ENCODE assay signal across 8 cellular contexts in genomic region chr22:37848587-37849088, GRCh38. TPM values are rescaled to one million over a fixed set of nuclear protein-coding genes. Genes with fewer than 3 reads are reported as not detected.
A peak's percentile ranks its signal among the peaks of the same experiment; 100 is the strongest.
DNase-seq lines count a peak whose midpoint lies in the region; ATAC-seq lines count a peak whose summit lies in the region.

No MANE protein-coding gene starts in this region.

- WGBS in mesendoderm (ENCODE audit: extremely low coverage, insufficient coverage, low lambda C conversion rate), result no CpG with 5 or more reads among the region's 27 CpGs
- 19% methylated on average over 27 of the region's 27 CpGs for WGBS in urinary bladder

- H3K23ac ChIP-seq in mesendoderm (ENCODE audit: low read length), result no peak overlapping the region

- no peak overlapping the region for H4K8ac ChIP-seq in mesendoderm (ENCODE audit: low read depth, low read length)

- no peak for ATAC-seq in central memory CD8-positive, alpha-beta T cell (replicated peaks; ENCODE audit: extremely low read depth, poor library complexity, severe bottlenecking)
- no peak for ATAC-seq in HG03097 (IDR thresholded peaks at IDR 0.05; ENCODE audit: low FRiP score, unreplicated experiment)
- no peak for ATAC-seq in activated CD4-positive, CD25-positive, alpha-beta regulatory T cell treated with anti-CD3 and anti-CD28 coated beads, Interleukin-2, amount 50 U/mL, for 24 hours

- peak overlapping the region; percentile 85 for H3K9ac ChIP-seq in mesendoderm (ENCODE audit: low read length)

- no peak overlapping the region for H2BK120ac ChIP-seq in mesendoderm (ENCODE audit: low read depth, low read length)

- peak overlapping the region; percentile 99 for H3K27ac Mint-ChIP-seq in central memory CD8-positive, alpha-beta T cell (ENCODE audit: low read depth)

- peak overlapping the region; percentile 54 for H3K56ac ChIP-seq in mesendoderm (ENCODE audit: low read length)

- no peak overlapping the region for H2BK15ac ChIP-seq in mesendoderm (replicated peaks; ENCODE audit: low read depth)

- H3K79me2 ChIP-seq in mesendoderm (ENCODE audit: control insufficient read depth, insufficient read depth, low read length), result peaks cover 29% of the 10 kb centered on the region

- H4K5ac ChIP-seq in mesendoderm (ENCODE audit: low read length), result no peak overlapping the region

- no peak overlapping the region for H2BK5ac ChIP-seq in mesendoderm (ENCODE audit: low read length)

- peaks cover 10% of the 10 kb centered on the region for H3K36me3 ChIP-seq in mesendoderm (ENCODE audit: control insufficient read depth, insufficient read depth, low read length)
- H3K36me3 ChIP-seq in urinary bladder (ENCODE audit: insufficient read depth), result no peaks in the 10 kb centered on the region

- no peaks in the 10 kb centered on the region for H3K27me3 Mint-ChIP-seq in central memory CD8-positive, alpha-beta T cell

- peak overlapping the region; percentile 6 for H3K4me2 ChIP-seq in mesendoderm (ENCODE audit: low read length)

- DNase-seq in DMS 273 (lab: John Stamatoyannopoulos, UW; ENCODE audit: unreplicated experiment) (peak; percentile 62), DMS 273 treated with DMSO at 0.1 percent for 48 hours (lab: John Stamatoyannopoulos, UW) (no peak), OCI-M1 (lab: John Stamatoyannopoulos, UW) (peak; percentile 72), mesendoderm (peak; percentile 47)
- DNase-seq in central memory CD8-positive, alpha-beta T cell (ENCODE audit: low spot score in 2 of 2), result no peak

- H3K4me3 ChIP-seq in mesendoderm (ENCODE audit: low read length) (peak overlapping the region; percentile 11), urinary bladder (ENCODE audit: low read depth, low read length) (peak overlapping the region; percentile 57)

- no peaks in the 10 kb centered on the region for H3K9me3 Mint-ChIP-seq in central memory CD8-positive, alpha-beta T cell

- H2AK5ac ChIP-seq in mesendoderm (ENCODE audit: low read length), result no peak overlapping the region

- peaks cover 44% of the 10 kb centered on the region for H3K4me1 Mint-ChIP-seq in central memory CD8-positive, alpha-beta T cell

- H3K4me1 ChIP-seq in mesendoderm (ENCODE audit: control insufficient read depth, low read depth, low read length) (no peaks in the 10 kb centered on the region), urinary bladder (ENCODE audit: insufficient read depth) (no peaks in the 10 kb centered on the region)

- peaks cover 23% of the 10 kb centered on the region for H3K79me1 ChIP-seq in mesendoderm (ENCODE audit: low read length)

- H3K4ac ChIP-seq in mesendoderm (ENCODE audit: low read depth, low read length), result peak overlapping the region; percentile 75

- H3K36me3 Mint-ChIP-seq in central memory CD8-positive, alpha-beta T cell (ENCODE audit: insufficient read depth), result peaks cover 37% of the 10 kb centered on the region

- no peak overlapping the region for H3K18ac ChIP-seq in mesendoderm (ENCODE audit: low read length)

- H3K27ac ChIP-seq in mesendoderm (ENCODE audit: low read depth, low read length), result peak overlapping the region; percentile 46
- no peak overlapping the region for H3K27ac ChIP-seq in urinary bladder (ENCODE audit: low read depth)

- no peaks in the 10 kb centered on the region for H3K27me3 ChIP-seq in mesendoderm (ENCODE audit: insufficient read depth, low read length, poor library complexity)

- peak overlapping the region; percentile 88 for H3K4me3 Mint-ChIP-seq in central memory CD8-positive, alpha-beta T cell

RNA-seq across cellular contexts. Expression of gene EIF3L, which starts 0.6 kb away (rescaled TPM):
- polyA plus RNA-seq in mesendoderm (2013, experiment 1 of 2), result 600 TPM
- 594 TPM for polyA plus RNA-seq in mesendoderm (2013, experiment 2 of 2)
- 398 TPM for total RNA-seq in urinary bladder
- polyA plus RNA-seq in urinary bladder, result 404 TPM

RNA-seq across cellular contexts. Expression of gene ANKRD54, which starts 4.5 kb away (rescaled TPM):
- 8.0 TPM for polyA plus RNA-seq in mesendoderm (2013, experiment 1 of 2)
- polyA plus RNA-seq in mesendoderm (2013, experiment 2 of 2), result 9.1 TPM
- 8.5 TPM for total RNA-seq in urinary bladder
- 26.2 TPM for polyA plus RNA-seq in urinary bladder

RNA-seq across cellular contexts. Expression of gene GALR3, which starts 25.5 kb away (rescaled TPM):
- not detected for polyA plus RNA-seq in mesendoderm (2013, experiment 1 of 2)
- 0.03 TPM for polyA plus RNA-seq in mesendoderm (2013, experiment 2 of 2)
- total RNA-seq in urinary bladder, result not detected
- not detected for polyA plus RNA-seq in urinary bladder

RNA-seq across cellular contexts. Expression of gene GCAT, which starts 40.9 kb away (rescaled TPM):
- polyA plus RNA-seq in mesendoderm (2013, experiment 1 of 2), result 6.8 TPM
- polyA plus RNA-seq in mesendoderm (2013, experiment 2 of 2), result 6.9 TPM
- 9.3 TPM for total RNA-seq in urinary bladder
- polyA plus RNA-seq in urinary bladder, result 17.0 TPM

RNA-seq across cellular contexts. Expression of gene MICALL1, which starts 57.5 kb away (rescaled TPM):
- polyA plus RNA-seq in mesendoderm (2013, experiment 1 of 2), result 24.9 TPM
- 25.2 TPM for polyA plus RNA-seq in mesendoderm (2013, experiment 2 of 2)
- total RNA-seq in urinary bladder, result 22.7 TPM
- polyA plus RNA-seq in urinary bladder, result 69.5 TPM

Comparison
In these comparisons a context has a peak if more than half of its experiments do, and no peak if none do; other contexts are left out.
1. DNase-seq: peak in DMS 273 (single experiment), OCI-M1 (single experiment) and mesendoderm (single experiment); none in DMS 273 treated with DMSO at 0.1 percent for 48 hours (single experiment) and central memory CD8-positive, alpha-beta T cell (0 of 2).